In the genomic region with DNA sequence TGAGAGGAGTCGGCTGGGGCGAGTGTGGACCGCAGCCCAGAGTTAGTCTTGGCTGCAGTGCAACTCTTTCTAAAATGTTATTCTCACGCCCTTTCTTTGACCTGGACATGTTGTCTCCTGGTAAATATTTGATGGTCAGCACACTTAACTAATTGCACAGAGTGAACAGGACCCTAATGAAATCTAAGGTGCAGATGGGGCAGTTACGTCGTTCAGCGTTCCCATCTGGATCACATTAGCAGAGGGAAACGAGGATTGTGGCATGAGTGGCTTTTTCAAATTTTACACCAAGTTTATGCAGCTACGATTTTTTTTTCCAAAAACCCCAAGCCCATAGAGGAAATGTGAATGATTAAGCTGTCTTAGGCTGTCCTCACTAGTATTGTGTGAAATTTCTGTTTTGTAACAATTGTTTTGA, we compare ENCODE assay signal across 7 cellular contexts. TPM values are rescaled to one million over a fixed set of nuclear protein-coding genes. Genes with fewer than 3 reads are reported as not detected.
DNase-seq lines count a peak whose midpoint lies in the region; ATAC-seq and TF ChIP-seq lines count a peak whose summit lies in the region.

No MANE protein-coding gene starts in this region.

- no peak overlapping the region for H3K27ac ChIP-seq in iPS DF 6.9 (ENCODE audit: low read length)

- no peaks in the 10 kb centered on the region for H3K9me3 ChIP-seq in iPS DF 6.9 (ENCODE audit: control insufficient read depth, insufficient read depth, low read length)

- H3K4me1 ChIP-seq in iPS DF 6.9 (ENCODE audit: control insufficient read depth, insufficient read depth, low read length): no peaks in the 10 kb centered on the region

- peaks cover 44% of the 10 kb centered on the region for H3K4me1 Mint-ChIP-seq in activated T-helper 2 cell treated with anti-CD3 and anti-CD28 coated beads, Interferon-gamma antibody, Interleukin-2, Interleukin-4, amounts not matched to agents 10 μg/mL and 5 μg/mL and 100 μg/mL, durations not matched to agents 14 hours and 24 hours and 36 hours (ENCODE audit: low read depth)
- H3K4me1 Mint-ChIP-seq in stimulated activated naive CD8-positive, alpha-beta T cell treated with anti-CD3 and anti-CD28 coated beads, Interleukin-15, amount 100 ng/mL, for 72 hours: peaks cover 70% of the 10 kb centered on the region

- no CpG with 5 or more reads among the region's 9 CpGs for WGBS in iPS DF 6.9 (ENCODE audit: insufficient coverage, insufficient read length)

- H3K27me3 ChIP-seq in iPS DF 6.9 (ENCODE audit: control insufficient read depth, insufficient read depth, low read length): no peaks in the 10 kb centered on the region

- peak overlapping the region; percentile 93 for H3K4me3 ChIP-seq in HFF-Myc (replicated peaks; ENCODE audit: low read depth, low read length)
- H3K4me3 ChIP-seq in iPS DF 6.9 (ENCODE audit: low read length): peak overlapping the region; percentile 82; the same call in 1 of the 2 replicates

- H3K4me3 Mint-ChIP-seq in activated T-helper 2 cell treated with anti-CD3 and anti-CD28 coated beads, Interferon-gamma antibody, Interleukin-2, Interleukin-4, amounts not matched to agents 10 μg/mL and 5 μg/mL and 100 μg/mL, durations not matched to agents 14 hours and 24 hours and 36 hours (ENCODE audit: low read depth): peak overlapping the region; percentile 100
- H3K4me3 Mint-ChIP-seq in stimulated activated naive CD8-positive, alpha-beta T cell treated with anti-CD3 and anti-CD28 coated beads, Interleukin-15, amount 100 ng/mL, for 72 hours: peak overlapping the region; percentile 97 to 98

- H3K9me3 Mint-ChIP-seq in activated T-helper 2 cell treated with anti-CD3 and anti-CD28 coated beads, Interferon-gamma antibody, Interleukin-2, Interleukin-4, amounts not matched to agents 10 μg/mL and 5 μg/mL and 100 μg/mL, durations not matched to agents 14 hours and 24 hours and 36 hours: no peaks in the 10 kb centered on the region
- H3K9me3 Mint-ChIP-seq in stimulated activated naive CD8-positive, alpha-beta T cell treated with anti-CD3 and anti-CD28 coated beads, Interleukin-15, amount 100 ng/mL, for 72 hours: no peaks in the 10 kb centered on the region

- ATAC-seq in stimulated activated naive CD8-positive, alpha-beta T cell treated with anti-CD3 and anti-CD28 coated beads, Interleukin-15, amount 100 ng/mL, for 72 hours: no peak

- peak overlapping the region; percentile 99 for H3K27ac Mint-ChIP-seq in activated T-helper 2 cell treated with anti-CD3 and anti-CD28 coated beads, Interferon-gamma antibody, Interleukin-2, Interleukin-4, amounts not matched to agents 10 μg/mL and 5 μg/mL and 100 μg/mL, durations not matched to agents 14 hours and 24 hours and 36 hours
- peak overlapping the region; percentile 96 to 99 for H3K27ac Mint-ChIP-seq in stimulated activated naive CD8-positive, alpha-beta T cell treated with anti-CD3 and anti-CD28 coated beads, Interleukin-15, amount 100 ng/mL, for 72 hours

- intact Hi-C loops in activated T-helper 2 cell treated with anti-CD3 and anti-CD28 coated beads, Interferon-gamma antibody, Interleukin-2, Interleukin-4, amounts not matched to agents 10 μg/mL and 5 μg/mL and 100 μg/mL, durations not matched to agents 14 hours and 24 hours and 36 hours (cut with micrococcal nuclease): loop anchor here (1.0 to 5.0 kb wide), 6 partner anchors 16 to 615 kb away; a partner anchor contains a TSS

- H3K36me3 ChIP-seq in iPS DF 6.9 (ENCODE audit: control insufficient read depth, insufficient read depth, low read length): no peaks in the 10 kb centered on the region; the same call in 1 of the 2 replicates

- no peaks in the 10 kb centered on the region for H3K27me3 Mint-ChIP-seq in activated T-helper 2 cell treated with anti-CD3 and anti-CD28 coated beads, Interferon-gamma antibody, Interleukin-2, Interleukin-4, amounts not matched to agents 10 μg/mL and 5 μg/mL and 100 μg/mL, durations not matched to agents 14 hours and 24 hours and 36 hours (ENCODE audit: low read depth)
- H3K27me3 Mint-ChIP-seq in stimulated activated naive CD8-positive, alpha-beta T cell treated with anti-CD3 and anti-CD28 coated beads, Interleukin-15, amount 100 ng/mL, for 72 hours: no peaks in the 10 kb centered on the region

- no peak for TF ChIP-seq CTCF in HFF-Myc (IDR thresholded peaks at IDR 0.05; ENCODE audit: low read depth, low read length, missing control alignments)

- peaks cover 17% of the 10 kb centered on the region for H3K36me3 Mint-ChIP-seq in activated T-helper 2 cell treated with anti-CD3 and anti-CD28 coated beads, Interferon-gamma antibody, Interleukin-2, Interleukin-4, amounts not matched to agents 10 μg/mL and 5 μg/mL and 100 μg/mL, durations not matched to agents 14 hours and 24 hours and 36 hours (ENCODE audit: low read depth)

- DNase-seq in HFF-Myc (ENCODE audit: extremely low read depth, low read depth): peak; percentile 33
- DNase-seq in activated T-helper 2 cell treated with anti-CD3 and anti-CD28 coated beads, Interferon-gamma antibody, Interleukin-2, Interleukin-4, amounts not matched to agents 10 μg/mL and 5 μg/mL and 100 μg/mL, durations not matched to agents 14 hours and 24 hours and 36 hours (ENCODE audit: low spot score): no peak
- no peak for DNase-seq in iPS DF 6.9 (ENCODE audit: low read depth, low spot score)
- DNase-seq in stimulated activated naive CD8-positive, alpha-beta T cell treated with anti-CD3 and anti-CD28 coated beads, Interleukin-15, amount 100 ng/mL, for 72 hours: no peak
- no peak for DNase-seq in NCI-H510A (lab: John Stamatoyannopoulos, UW)
- DNase-seq in NCI-H446 (lab: John Stamatoyannopoulos, UW): no peak
- no peak for DNase-seq in A172 (ENCODE audit: low spot score)

RNA-seq across cellular contexts. Expression of a gene that starts 0.5 kb away (rescaled TPM):
- total RNA-seq in activated T-helper 2 cell treated with anti-CD3 and anti-CD28 coated beads, Interferon-gamma antibody, Interleukin-2, Interleukin-4, amounts not matched to agents 10 μg/mL and 5 μg/mL and 100 μg/mL, durations not matched to agents 14 hours and 24 hours and 36 hours: 8.3 and 9.8 TPM in 2 replicates
- total RNA-seq in A172 (2014; rRNA removed; shearing (Covaris generic)): 10.9 and 16.5 TPM in 2 replicates

RNA-seq across cellular contexts. Expression of a gene that starts 0.9 kb away (rescaled TPM):
- total RNA-seq in activated T-helper 2 cell treated with anti-CD3 and anti-CD28 coated beads, Interferon-gamma antibody, Interleukin-2, Interleukin-4, amounts not matched to agents 10 μg/mL and 5 μg/mL and 100 μg/mL, durations not matched to agents 14 hours and 24 hours and 36 hours: 17.4 and 21.6 TPM in 2 replicates
- 34.5 and 41.7 TPM in 2 replicates for total RNA-seq in A172 (2014; rRNA removed; shearing (Covaris generic))
